In genomic region chr9:120539951-120540350, GRCh38 we compare ENCODE assay signal across 26 cellular contexts.
"Had no signal": no experiment of that assay in that cellular context is flagged by ENCODE, and none has a peak within 500 bp of the region (broad histone marks: within the 10 kb centered on the region; RNA-seq: fewer than 3 reads in every experiment).

No MANE protein-coding gene starts in this region.

- H3K4me3 ChIP-seq: left lung, lower lobe of right lung, ovary, right atrium auricular region, right lobe of liver, smooth muscle cell, stomach, testis, thyroid gland, transverse colon, uterus had no signal

- H3K27ac ChIP-seq: left lung, lower lobe of right lung, neutrophil, ovary, right atrium auricular region, right lobe of liver, stomach, testis, thyroid gland, transverse colon, uterus had no signal

- DNase-seq: hypothalamus; immature natural killer cell; kidney; left colon; left lung; lower lobe of right lung; mammary epithelial cell; mesenchymal stem cell; naive B cell; natural killer cell; occipital lobe; ovary; right lobe of liver; stimulated activated CD4-positive, alpha-beta T cell treated with anti-CD3 and anti-CD28 coated beads, Interleukin-2, amount 100 ng/mL, for 24 hours; stimulated activated CD4-positive, alpha-beta T cell treated with anti-CD3 and anti-CD28 coated beads, Interleukin-4, amount 100 ng/mL, for 1 hour; stimulated activated naive B cell treated with anti-CD40 and anti-IgM and Interleukin-4, amounts not matched to agents 10 μg/mL and 1 μg/mL and 100 μg/mL, for 72 hours; stimulated activated naive CD8-positive, alpha-beta T cell treated with anti-CD3 and anti-CD28 coated beads, Interleukin-15, Interleukin-2, amounts not matched to agents 100 U/mL and 50 U/mL, for 24 hours; stomach; testis; thyroid gland; transverse colon; uterus had no signal

- H3K9me3 ChIP-seq: left lung, lower lobe of right lung, neutrophil, ovary, right atrium auricular region, right lobe of liver, stomach, testis, thyroid gland, transverse colon, uterus had no signal

- H3K9me3 Mint-ChIP-seq: immature natural killer cell; naive B cell; natural killer cell; stimulated activated naive B cell treated with anti-CD40 and anti-IgM and Interleukin-4, amounts not matched to agents 10 μg/mL and 1 μg/mL and 100 μg/mL, for 72 hours had no signal

- H3K27me3 Mint-ChIP-seq: naive B cell; progenitor cell of endocrine pancreas; stimulated activated naive B cell treated with anti-CD40 and anti-IgM and Interleukin-4, amounts not matched to agents 10 μg/mL and 1 μg/mL and 100 μg/mL, for 72 hours had no signal

- H3K4me1 Mint-ChIP-seq: immature natural killer cell, natural killer cell had no signal

- H3K27me3 ChIP-seq: left lung, neutrophil, ovary, right atrium auricular region, right lobe of liver, stomach, testis, thyroid gland, transverse colon, uterus had no signal

- H3K36me3 ChIP-seq: ovary, uterus had no signal

- H3K27ac Mint-ChIP-seq: natural killer cell; stimulated activated naive B cell treated with anti-CD40 and anti-IgM and Interleukin-4, amounts not matched to agents 10 μg/mL and 1 μg/mL and 100 μg/mL, for 72 hours had no signal

- H3K4me3 Mint-ChIP-seq: immature natural killer cell; naive B cell; natural killer cell; stimulated activated naive B cell treated with anti-CD40 and anti-IgM and Interleukin-4, amounts not matched to agents 10 μg/mL and 1 μg/mL and 100 μg/mL, for 72 hours had no signal
